12 cellular contexts compared by ENCODE assay signal in genomic region chr6:127421164-127421563, GRCh38. TPM values are rescaled to one million over a fixed set of nuclear protein-coding genes. Genes with fewer than 3 reads are reported as not detected.
DNase-seq lines count a peak whose midpoint lies in the region; ATAC-seq, FAIRE-seq and TF ChIP-seq lines count a peak whose summit lies in the region.
"Not testable (repeated sequence)": the region's sequence is repeated elsewhere in the genome, so short reads cannot be mapped to it uniquely, and the experiment has no call there.
"Had no signal": no experiment of that assay in that cellular context is flagged by ENCODE, and none has a peak within 500 bp of the region (broad histone marks: within the 10 kb centered on the region; RNA-seq: fewer than 3 reads in every experiment).

No MANE protein-coding gene starts in this region.

- H3K27ac ChIP-seq in GM23248: peak overlapping the region; percentile 37; the same call in 1 of the 2 replicates
- H3K27ac ChIP-seq in Panc1 (ENCODE audit: low read length): peak overlapping the region; percentile 89
- not testable (repeated sequence) for H3K27ac ChIP-seq in astrocyte (ENCODE audit: low read depth, low read length)
- H3K27ac ChIP-seq in keratinocyte (ENCODE audit: control insufficient read depth, insufficient read depth, low read length): peak overlapping the region; percentile 51
- H3K27ac ChIP-seq in sigmoid colon: peak overlapping the region; percentile 4 to 71 (median 64)
- peak overlapping the region; percentile 92 for H3K27ac ChIP-seq in subcutaneous abdominal adipose tissue (ENCODE audit: low read depth, low read length)

- CTCF ChIA-PET in Panc1 (lab: Charles Lee): interaction anchor here (0.6 kb wide), 1 partner anchor 122 kb away, joined by 4 read pairs; no protein-coding TSS in a partner anchor

- not testable (repeated sequence) for H3K9me2 ChIP-seq in GM23248 (ENCODE audit: insufficient read depth)

- peak; percentile 55; the same call in 1 of the 2 replicates for ATAC-seq in Panc1
- not testable (repeated sequence) for ATAC-seq in effector memory CD8-positive, alpha-beta T cell (replicated peaks)

- peak overlapping the region; percentile 54 for H3K4me3 Mint-ChIP-seq in activated naive CD4-positive, alpha-beta T cell treated with anti-CD3 and anti-CD28 coated beads, Interleukin-2, amount 50 U/mL, for 24 hours
- H3K4me3 Mint-ChIP-seq in astrocyte (ENCODE audit: unreplicated experiment); effector memory CD8-positive, alpha-beta T cell: not testable (repeated sequence)

- FAIRE-seq in astrocyte (lab: Jason Lieb, UNC); keratinocyte (lab: Jason Lieb, UNC): not testable (repeated sequence)

- TF ChIP-seq CTCF in Panc1 (IDR thresholded peaks at IDR 0.05); astrocyte (IDR thresholded peaks at IDR 0.05; ENCODE audit: insufficient read depth, low read depth, low read length); keratinocyte (optimal IDR thresholded peaks at IDR 0.05 in 1 of 3, IDR thresholded peaks at IDR 0.05 in 1 of 3, conservative IDR thresholded peaks at IDR 0.05 in 1 of 3; ENCODE audit: extremely low read depth in 1 of 3, insufficient read depth in 2 of 3, low read length in 3 of 3); sigmoid colon (IDR thresholded peaks at IDR 0.05): not testable (repeated sequence)

- not testable (repeated sequence) for H3K4me3 ChIP-seq in GM23248; Panc1 (ENCODE audit: low read depth in 2 of 2, low read length in 2 of 2); astrocyte (ENCODE audit: insufficient read depth, low read depth, low read length); keratinocyte (ENCODE audit: control insufficient read depth in 2 of 3, extremely low read depth in 1 of 3, insufficient read depth in 2 of 3, low read depth in 1 of 3, low read length in 3 of 3); sigmoid colon; subcutaneous abdominal adipose tissue (ENCODE audit: low read depth in 1 of 5, low read length in 5 of 5)

- in situ Hi-C loops in GM23248 (cut with MboI); Panc1 (cut with HindIII; ENCODE audit: low pct_unique_long_range_greater_than_20kb, low sequenced_read_pairs): not testable (repeated sequence)

- not testable (repeated sequence) for H3K27me3 ChIP-seq in GM23248 (replicated peaks; ENCODE audit: insufficient read depth); Panc1 (ENCODE audit: control insufficient read depth, insufficient read depth, low read length); astrocyte (ENCODE audit: insufficient read depth, low read length); keratinocyte (ENCODE audit: control insufficient read depth, extremely low read depth, insufficient read depth, low read length); sigmoid colon; subcutaneous abdominal adipose tissue (ENCODE audit: control insufficient read depth in 5 of 5, insufficient read depth in 4 of 5, low read length in 5 of 5)

- dilution Hi-C loops in keratinocyte (cut with MboI; ENCODE audit: extremely low pct_ligation_motif_present, low sequenced_read_pairs): not testable (repeated sequence)

- BruUV-seq in Panc1 (replicated peaks; lab: Mats Ljungman, UMichigan): not testable (repeated sequence)

- H4K20me1 ChIP-seq in GM23248 (ENCODE audit: insufficient read depth); astrocyte (ENCODE audit: insufficient read depth, low read length); keratinocyte (ENCODE audit: control insufficient read depth, extremely low read depth, insufficient read depth, low read length): not testable (repeated sequence)

- intact Hi-C loops in Panc1 (cut with micrococcal nuclease; ENCODE audit: unreplicated experiment): loop anchor here (2.0 to 5.0 kb wide), 2 partner anchors 79 to 116 kb away; partner anchors contain the start of gene ECHDC1
- intact Hi-C loops in sigmoid colon (cut with DNase I): loop anchor here (2.0 kb wide), 1 partner anchor 118 kb away; no protein-coding TSS in a partner anchor

- not testable (repeated sequence) for H3K27me3 Mint-ChIP-seq in activated naive CD4-positive, alpha-beta T cell treated with anti-CD3 and anti-CD28 coated beads, Interleukin-2, amount 50 U/mL, for 24 hours; astrocyte (ENCODE audit: low read depth, unreplicated experiment); effector memory CD8-positive, alpha-beta T cell

- not testable (repeated sequence) for H3K9me3 Mint-ChIP-seq in activated naive CD4-positive, alpha-beta T cell treated with anti-CD3 and anti-CD28 coated beads, Interleukin-2, amount 50 U/mL, for 24 hours; astrocyte (ENCODE audit: unreplicated experiment); effector memory CD8-positive, alpha-beta T cell

- POLR2A ChIA-PET in Panc1 (lab: Charles Lee): interaction anchor here (0.7 kb wide), 1 partner anchor 31 kb away, joined by 3 read pairs; no protein-coding TSS in a partner anchor

- H3K9me1 ChIP-seq in keratinocyte (ENCODE audit: control insufficient read depth, extremely low read depth, insufficient read depth, low read length): not testable (repeated sequence)

- H3F3A ChIP-seq in GM23248 (ENCODE audit: insufficient read depth): not testable (repeated sequence)

- not testable (repeated sequence) for H3K9me3 ChIP-seq in GM23248 (ENCODE audit: low read depth); Panc1 (ENCODE audit: control insufficient read depth, insufficient read depth, low read depth, low read length); astrocyte (ENCODE audit: insufficient read depth, low read depth, low read length); keratinocyte (ENCODE audit: control insufficient read depth, low read depth, low read length); sigmoid colon; subcutaneous abdominal adipose tissue (ENCODE audit: control insufficient read depth in 5 of 5, low read length in 5 of 5)

- peak overlapping the region; percentile 70; the same call in 1 of the 2 replicates for H2AFZ ChIP-seq in GM23248
- H2AFZ ChIP-seq in astrocyte (ENCODE audit: low read depth, low read length); keratinocyte (ENCODE audit: control insufficient read depth, low read length): not testable (repeated sequence)

- not testable (repeated sequence) for H3K36me3 ChIP-seq in GM23248 (ENCODE audit: low read depth); Panc1 (ENCODE audit: control insufficient read depth, insufficient read depth, low read length); astrocyte (ENCODE audit: insufficient read depth, low read length); keratinocyte (ENCODE audit: control insufficient read depth in 2 of 2, extremely low read depth in 1 of 2, insufficient read depth in 2 of 2, low read length in 2 of 2); sigmoid colon; subcutaneous abdominal adipose tissue (ENCODE audit: control insufficient read depth in 5 of 5, insufficient read depth in 5 of 5, low read length in 5 of 5)

- 73 to 74% methylated on average over 3 of the region's 3 CpGs for WGBS in GM23248 (ENCODE audit: low coverage in 1 of 2, low lambda C conversion rate in 2 of 2, missing lambda C conversion rate in 2 of 2), 2 experiments
- 63 to 79% methylated on average over 3 of the region's 3 CpGs for WGBS in sigmoid colon, 2 donors

- H3K4me1 ChIP-seq in GM23248 (ENCODE audit: insufficient read depth): peaks cover 16% of the 10 kb centered on the region
- peaks cover 13% of the 10 kb centered on the region for H3K4me1 ChIP-seq in Panc1 (ENCODE audit: control insufficient read depth, insufficient read depth, low read length)
- H3K4me1 ChIP-seq in astrocyte (ENCODE audit: insufficient read depth, low read length); subcutaneous abdominal adipose tissue (ENCODE audit: control insufficient read depth in 5 of 5, insufficient read depth in 5 of 5, low read length in 5 of 5): not testable (repeated sequence)
- peaks cover 12% of the 10 kb centered on the region for H3K4me1 ChIP-seq in keratinocyte (ENCODE audit: control insufficient read depth, extremely low read depth, insufficient read depth, low read length)
- H3K4me1 ChIP-seq in sigmoid colon: peaks cover 0 to 30% (median 18%) of the 10 kb centered on the region in 4 donors

- not testable (repeated sequence) for H3K36me3 Mint-ChIP-seq in activated naive CD4-positive, alpha-beta T cell treated with anti-CD3 and anti-CD28 coated beads, Interleukin-2, amount 50 U/mL, for 24 hours; astrocyte (ENCODE audit: low read depth, unreplicated experiment); effector memory CD8-positive, alpha-beta T cell (ENCODE audit: insufficient read depth)

- not testable (repeated sequence) for TF ChIP-seq EP300 in sigmoid colon (IDR thresholded peaks at IDR 0.05)

- H3K27ac Mint-ChIP-seq in activated naive CD4-positive, alpha-beta T cell treated with anti-CD3 and anti-CD28 coated beads, Interleukin-2, amount 50 U/mL, for 24 hours: peak overlapping the region; percentile 21
- H3K27ac Mint-ChIP-seq in astrocyte (ENCODE audit: unreplicated experiment): peak overlapping the region; percentile 79
- H3K27ac Mint-ChIP-seq in effector memory CD8-positive, alpha-beta T cell: peak overlapping the region; percentile 49 to 87

- peaks cover 19% of the 10 kb centered on the region for H3K4me1 Mint-ChIP-seq in activated naive CD4-positive, alpha-beta T cell treated with anti-CD3 and anti-CD28 coated beads, Interleukin-2, amount 50 U/mL, for 24 hours
- H3K4me1 Mint-ChIP-seq in astrocyte (ENCODE audit: low read depth, unreplicated experiment): peaks cover 11% of the 10 kb centered on the region
- not testable (repeated sequence) for H3K4me1 Mint-ChIP-seq in effector memory CD8-positive, alpha-beta T cell (ENCODE audit: low read depth in 2 of 2)

- TF ChIP-seq POLR2A in sigmoid colon (IDR thresholded peaks at IDR 0.05): not testable (repeated sequence)

- not testable (repeated sequence) for H3K9ac ChIP-seq in GM23248; astrocyte (ENCODE audit: low read length); keratinocyte (ENCODE audit: control insufficient read depth, extremely low read depth, insufficient read depth, low read length)
- H3K9ac ChIP-seq in subcutaneous abdominal adipose tissue (ENCODE audit: low read length in 5 of 5): peak overlapping the region in 2 of 5 donors; percentile 8 to 47

- not testable (repeated sequence) for H3K79me2 ChIP-seq in GM23248 (ENCODE audit: insufficient read depth); astrocyte (ENCODE audit: insufficient read depth, low read length); keratinocyte (ENCODE audit: control insufficient read depth, insufficient read depth, low read length)

- H3K4me2 ChIP-seq in GM23248 (ENCODE audit: unreplicated experiment); astrocyte (ENCODE audit: low read length): not testable (repeated sequence)
- peak overlapping the region; percentile 68 for H3K4me2 ChIP-seq in keratinocyte (ENCODE audit: control insufficient read depth, extremely low read depth, insufficient read depth, low read depth, low read length)

- DNase-seq in GM23248; Panc1 (ENCODE audit: low read depth, low spot score); astrocyte (ENCODE audit: low read depth); effector memory CD8-positive, alpha-beta T cell; keratinocyte (ENCODE audit: low read depth, low spot score); sigmoid colon: not testable (repeated sequence)

RNA-seq across cellular contexts. Expression of gene KIAA0408, which starts 38.0 kb away (rescaled TPM):
- 1.4 and 3.2 TPM in 2 replicates for total RNA-seq in GM23248 (2014; rRNA removed; shearing (Covaris generic))
- polyA plus RNA-seq in GM23248 (2016; fragmentation: Nextera tagmentation; extraction: Ambion mirVana) (0.39 and 1.1 TPM in 2 replicates), keratinocyte (0.05 to 0.12 TPM in 2 of 3 replicates, not detected in the other), sigmoid colon (1 to 10 TPM in 2 of 3 donors, under 1 TPM in 1; 0.46 to 2.4 (median 1.9) TPM)
- total RNA-seq in Panc1 (2021; ENCODE audit: unreplicated experiment) (0.90 TPM), astrocyte (17.5 and 19.6 TPM in 2 replicates), sigmoid colon (100 to 1,000 TPM in 1 of 4 donors, 10 to 100 TPM in 3; 27.3 to 103 (median 58.5) TPM)
- not detected for polyA plus RNA-seq in Panc1 (2012; ENCODE audit: insufficient read length)
- 0.64 TPM for polyA plus RNA-seq in keratinocyte (2011; ENCODE audit: low read depth)
- polyA plus RNA-seq in keratinocyte (2011; cell fraction: cytosol; rRNA removed): 0.05 and 0.11 TPM in 2 replicates
- polyA plus RNA-seq in keratinocyte (2011; cell fraction: nucleus; rRNA removed): 0.19 TPM in 1 of 2 replicates, not detected in the other
- polyA plus RNA-seq in keratinocyte (2012; ENCODE audit: low replicate concordance): 0.02 TPM in 1 of 2 replicates, not detected in the other
- 0.06 TPM in 1 of 3 replicates, not detected in the others for polyA minus RNA-seq in keratinocyte
- not detected for polyA minus RNA-seq in keratinocyte (2011; cell fraction: cytosol; rRNA and poly(A)+ RNA removed)
- polyA minus RNA-seq in keratinocyte (2011; cell fraction: nucleus; rRNA and poly(A)+ RNA removed): not detected in 2 replicates
- total RNA-seq: Caco-2, G401, HepG2, NCI-H460 had no signal
- polyA plus RNA-seq: HepG2 had no signal

Comparison
In these comparisons a context has a peak if more than half of its experiments do, and no peak if none do; other contexts are left out.
1. H3K27ac Mint-ChIP-seq: peak in every context shown above with its lines; median percentile 79 in astrocyte; 68 in effector memory CD8-positive, alpha-beta T cell; 21 in activated naive CD4-positive, alpha-beta T cell treated with anti-CD3 and anti-CD28 coated beads, Interleukin-2, amount 50 U/mL, for 24 hours.